ENCODE assay signal across 14 cellular contexts in genomic region chr9:114305189-114305555, GRCh38. TPM values are rescaled to one million over a fixed set of nuclear protein-coding genes. Genes with fewer than 3 reads are reported as not detected.
A peak's percentile ranks its signal among the peaks of the same experiment; 100 is the strongest.
DNase-seq lines count a peak whose midpoint lies in the region; ATAC-seq and TF ChIP-seq lines count a peak whose summit lies in the region.
"Had no signal": no experiment of that assay in that cellular context is flagged by ENCODE, and none has a peak within 500 bp of the region (broad histone marks: within the 10 kb centered on the region; RNA-seq: fewer than 3 reads in every experiment).

No MANE protein-coding gene starts in this region.

- no peaks in the 10 kb centered on the region for H3K79me2 ChIP-seq in HCT116 (ENCODE audit: insufficient read depth, low read length)

- intact Hi-C loops in HCT116 (cut with micrococcal nuclease) (loop anchor here (1.0 kb wide), 3 partner anchors 197 to 623 kb away; no protein-coding TSS in a partner anchor), sigmoid colon (cut with DNase I) (loop anchor here (2.0 kb wide), 1 partner anchor 222 kb away; no protein-coding TSS in a partner anchor)
- intact Hi-C loops in activated CD8-positive, alpha-beta T cell treated with anti-CD3 and anti-CD28 coated beads for 36 hours (cut with micrococcal nuclease): no loop called here

- H3K4me2 ChIP-seq in HCT116 (ENCODE audit: low read length): no peak overlapping the region
- H3K4me2 ChIP-seq: GM23338 had no signal

- CTCF ChIA-PET in HCT116 (lab: Charles Lee): interaction anchor here (1.2 kb wide), 1 partner anchor 8 kb away, joined by 3 read pairs; no protein-coding TSS in a partner anchor
- CTCF ChIA-PET in activated CD8-positive, alpha-beta T cell treated with anti-CD3 and anti-CD28 coated beads for 36 hours (lab: Charles Lee): no interaction called here

- no peak overlapping the region for H2AFZ ChIP-seq in HCT116 (ENCODE audit: low read depth, low read length, poor library complexity, severe bottlenecking)
- H2AFZ ChIP-seq: GM23338 had no signal

- no peaks in the 10 kb centered on the region for H3K4me1 Mint-ChIP-seq in chondrocyte (ENCODE audit: low read depth)
- H3K4me1 Mint-ChIP-seq in activated CD8-positive, alpha-beta T cell treated with anti-CD3 and anti-CD28 coated beads for 36 hours (ENCODE audit: low read depth): no peaks in the 10 kb centered on the region

- RAD21 ChIA-PET in HCT116 (lab: Charles Lee; ENCODE audit: low non-redundant PET in 1 of 2, low total read pairs in 2 of 2, uncharacterized antibody in 2 of 2, unreplicated experiment in 2 of 2): no interaction called here

- H3K4me3 ChIP-seq in HCT116 (replicated peaks in 1 of 2; ENCODE audit: low read depth in 1 of 2, low read length in 2 of 2): no peak overlapping the region
- H3K4me3 ChIP-seq in sigmoid colon: no peak overlapping the region
- H3K4me3 ChIP-seq: BLaER1 treated with 17β-estradiol and CSF1 and Interleukin-3, amounts not matched to agents 10 nM and 100 nM; GM23338; K562 had no signal

- H3K27ac ChIP-seq in HCT116 (ENCODE audit: low read depth, low read length) (no peak overlapping the region), sigmoid colon (no peak overlapping the region)

- H3K4me1 ChIP-seq in HCT116 (ENCODE audit: control insufficient read depth in 1 of 2, insufficient read depth in 2 of 2, low read length in 2 of 2) (peaks cover 0 to 3% of the 10 kb centered on the region in 2 experiments; a peak in 1 of 4 replicates), sigmoid colon (peaks cover 0 to 6% (median 3%) of the 10 kb centered on the region in 4 donors)

- no peaks in the 10 kb centered on the region for H3K9me2 ChIP-seq in HCT116 (ENCODE audit: insufficient read depth)

- TF ChIP-seq CTCF in HCT116 (IDR thresholded peaks at IDR 0.05 in 2 of 3, conservative IDR thresholded peaks at IDR 0.05 in 1 of 3; ENCODE audit: borderline replicate concordance in 1 of 3, insufficient read depth in 1 of 3, low read depth in 2 of 3, low read length in 2 of 3): no peak
- TF ChIP-seq CTCF in chondrocyte (IDR thresholded peaks at IDR 0.05): no peak
- no peak for TF ChIP-seq CTCF in sigmoid colon (IDR thresholded peaks at IDR 0.05)
- no peak for TF ChIP-seq CTCF in activated CD8-positive, alpha-beta T cell treated with anti-CD3 and anti-CD28 coated beads for 36 hours (IDR thresholded peaks at IDR 0.05)

- H3K36me3 ChIP-seq in HCT116 (ENCODE audit: control insufficient read depth in 1 of 2, insufficient read depth in 2 of 2, low read length in 2 of 2): no peaks in the 10 kb centered on the region
- H3K36me3 ChIP-seq in sigmoid colon: peaks cover 0 to 2% (median 0%) of the 10 kb centered on the region in 4 donors

- no peak overlapping the region for H3K9ac ChIP-seq in HCT116 (ENCODE audit: low read length)

- no peak for TF ChIP-seq EP300 in sigmoid colon (IDR thresholded peaks at IDR 0.05)

- TF ChIP-seq POLR2A in HCT116 (IDR thresholded peaks at IDR 0.05; ENCODE audit: borderline replicate concordance, extremely low read depth, insufficient read depth, insufficient read length) (no peak), sigmoid colon (IDR thresholded peaks at IDR 0.05) (no peak)

- no peak overlapping the region for H3K4me3 Mint-ChIP-seq in chondrocyte (ENCODE audit: unreplicated experiment)
- H3K4me3 Mint-ChIP-seq in activated CD8-positive, alpha-beta T cell treated with anti-CD3 and anti-CD28 coated beads for 36 hours: no peak overlapping the region
- H3K4me3 Mint-ChIP-seq: GM23338 had no signal

- H3K27me3 Mint-ChIP-seq in chondrocyte (ENCODE audit: low read depth): no peaks in the 10 kb centered on the region
- H3K27me3 Mint-ChIP-seq in activated CD8-positive, alpha-beta T cell treated with anti-CD3 and anti-CD28 coated beads for 36 hours: no peaks in the 10 kb centered on the region

- POLR2A ChIA-PET in HCT116 (lab: Charles Lee): no interaction called here
- POLR2A ChIA-PET in activated CD8-positive, alpha-beta T cell treated with anti-CD3 and anti-CD28 coated beads for 36 hours (lab: Charles Lee): no interaction called here

- no peak overlapping the region for H3K27ac Mint-ChIP-seq in chondrocyte (ENCODE audit: unreplicated experiment)
- H3K27ac Mint-ChIP-seq in activated CD8-positive, alpha-beta T cell treated with anti-CD3 and anti-CD28 coated beads for 36 hours: no peak overlapping the region
- H3K27ac Mint-ChIP-seq: GM23338 had no signal

- H3K27me3 ChIP-seq in HCT116 (ENCODE audit: insufficient read depth, low read length): no peaks in the 10 kb centered on the region
- H3K27me3 ChIP-seq in sigmoid colon: no peaks in the 10 kb centered on the region
- H3K27me3 ChIP-seq: BLaER1 treated with 17β-estradiol and CSF1 and Interleukin-3, amounts not matched to agents 10 nM and 100 nM had no signal

- BruUV-seq in HCT116 (replicated peaks; lab: Mats Ljungman, UMichigan): no TSS peak

- H4K20me1 ChIP-seq in HCT116 (ENCODE audit: insufficient read depth): no peaks in the 10 kb centered on the region

- H3K9me3 Mint-ChIP-seq in chondrocyte (ENCODE audit: low read depth): no peaks in the 10 kb centered on the region
- no peaks in the 10 kb centered on the region for H3K9me3 Mint-ChIP-seq in activated CD8-positive, alpha-beta T cell treated with anti-CD3 and anti-CD28 coated beads for 36 hours
- H3K9me3 Mint-ChIP-seq: CD8-positive, alpha-beta memory T cell; GM23338 had no signal

- 63 to 79% methylated on average over 9 of the region's 9 CpGs for WGBS in sigmoid colon, 2 donors

- peak; percentile 3 for DNase-seq in activated CD4-positive, alpha-beta T cell treated with anti-CD3 and anti-CD28 coated beads for 48 hours
- no peak for DNase-seq in activated CD4-positive, alpha-beta T cell treated with anti-CD3 and anti-CD28 coated beads for 4 hours
- DNase-seq in HCT116 (ENCODE audit: low read depth, low spot score) (no peak), chondrocyte (ENCODE audit: low spot score) (peak; percentile 20), sigmoid colon (peak; percentile 41), NCI-H1048 (lab: John Stamatoyannopoulos, UW) (no peak)
- no peak for DNase-seq in activated CD8-positive, alpha-beta T cell treated with anti-CD3 and anti-CD28 coated beads for 36 hours
- DNase-seq: NCI-H446 treated with DMSO at 0.1 percent for 48 hours had no signal

- TF ChIP-seq RAD21 in HCT116 (IDR thresholded peaks at IDR 0.05; ENCODE audit: low read depth): no peak

- ATAC-seq in HCT116 (peak; percentile 2; the same call in 1 of the 2 replicates), GM21423 (IDR thresholded peaks at IDR 0.05; ENCODE audit: unreplicated experiment) (no peak)
- ATAC-seq in activated CD8-positive, alpha-beta T cell treated with anti-CD3 and anti-CD28 coated beads for 36 hours: no peak

- peaks cover 11% of the 10 kb centered on the region for H3K36me3 Mint-ChIP-seq in chondrocyte (ENCODE audit: low read depth)
- no peaks in the 10 kb centered on the region for H3K36me3 Mint-ChIP-seq in activated CD8-positive, alpha-beta T cell treated with anti-CD3 and anti-CD28 coated beads for 36 hours (ENCODE audit: low read depth)
- H3K36me3 Mint-ChIP-seq: CD8-positive, alpha-beta memory T cell had no signal

- H3K9me3 ChIP-seq in HCT116 (ENCODE audit: control insufficient read depth in 1 of 2, insufficient read depth in 1 of 2, low read depth in 1 of 2, low read length in 2 of 2) (no peaks in the 10 kb centered on the region), sigmoid colon (no peaks in the 10 kb centered on the region)
- H3K9me3 ChIP-seq: BLaER1 treated with 17β-estradiol and CSF1 and Interleukin-3, amounts not matched to agents 10 nM and 100 nM had no signal

TF ChIP-seq in HCT116, 20 proteins besides CTCF, POLR2A, EP300 and RAD21:
- TF ChIP-seq CEBPB (IDR thresholded peaks at IDR 0.05; ENCODE audit: low read depth): no peak
- no peak for TF ChIP-seq ZFX (IDR thresholded peaks at IDR 0.05)
- TF ChIP-seq ELF1 (IDR thresholded peaks at IDR 0.05; ENCODE audit: borderline replicate concordance, low read depth): no peak
- no peak for TF ChIP-seq YY1 (IDR thresholded peaks at IDR 0.05; ENCODE audit: extremely low read depth, insufficient replicate concordance, low read depth, low read length)
- TF ChIP-seq SRF (IDR thresholded peaks at IDR 0.05; ENCODE audit: low read depth): no peak
- no peak for TF ChIP-seq MAX (IDR thresholded peaks at IDR 0.05)
- no peak for TF ChIP-seq JUND (IDR thresholded peaks at IDR 0.05)

RNA-seq across cellular contexts. Expression of gene ORM1, which starts 17.7 kb away (rescaled TPM):
- 5.6 TPM for total RNA-seq in HCT116 (2021; ENCODE audit: unreplicated experiment)
- 0.46 and 0.51 TPM in 2 replicates for polyA plus RNA-seq in HCT116 (2012)
- total RNA-seq in chondrocyte: not detected in 3 replicates
- total RNA-seq in sigmoid colon: not detected
- polyA plus RNA-seq in sigmoid colon: 1 to 10 TPM in 2 of 3 donors, not detected in 1; 1.1 to 1.8 TPM
- total RNA-seq in activated CD8-positive, alpha-beta T cell treated with anti-CD3 and anti-CD28 coated beads for 36 hours: not detected
- total RNA-seq: CD8-positive, alpha-beta memory T cell; G401; GM23338 had no signal
- polyA plus RNA-seq: CD8-positive, alpha-beta memory T cell; GM23338; K562 had no signal

RNA-seq across cellular contexts. Expression of gene ORM2, which starts 24.5 kb away (rescaled TPM):
- total RNA-seq in HCT116 (2021; ENCODE audit: unreplicated experiment) (0.59 TPM), chondrocyte (not detected in 3 replicates), sigmoid colon (not detected)
- 0.19 and 0.34 TPM in 2 replicates for polyA plus RNA-seq in HCT116 (2012)
- polyA plus RNA-seq in sigmoid colon: under 1 TPM in 1 of 3 donors, not detected in 2; 0.38 TPM
- not detected for total RNA-seq in activated CD8-positive, alpha-beta T cell treated with anti-CD3 and anti-CD28 coated beads for 36 hours
- total RNA-seq: CD8-positive, alpha-beta memory T cell; G401 had no signal
- polyA plus RNA-seq: CD8-positive, alpha-beta memory T cell; K562 had no signal

Comparison
In these comparisons a context has a peak if more than half of its experiments do, and no peak if none do; other contexts are left out.
1. DNase-seq: peak in activated CD4-positive, alpha-beta T cell treated with anti-CD3 and anti-CD28 coated beads for 48 hours (single experiment), chondrocyte (single experiment) and sigmoid colon (single experiment); none in activated CD4-positive, alpha-beta T cell treated with anti-CD3 and anti-CD28 coated beads for 4 hours (0 of 2), HCT116 (single experiment), NCI-H1048 (single experiment) and activated CD8-positive, alpha-beta T cell treated with anti-CD3 and anti-CD28 coated beads for 36 hours (single experiment).